ENCODE assay signal across 37 cellular contexts in the genomic region with DNA sequence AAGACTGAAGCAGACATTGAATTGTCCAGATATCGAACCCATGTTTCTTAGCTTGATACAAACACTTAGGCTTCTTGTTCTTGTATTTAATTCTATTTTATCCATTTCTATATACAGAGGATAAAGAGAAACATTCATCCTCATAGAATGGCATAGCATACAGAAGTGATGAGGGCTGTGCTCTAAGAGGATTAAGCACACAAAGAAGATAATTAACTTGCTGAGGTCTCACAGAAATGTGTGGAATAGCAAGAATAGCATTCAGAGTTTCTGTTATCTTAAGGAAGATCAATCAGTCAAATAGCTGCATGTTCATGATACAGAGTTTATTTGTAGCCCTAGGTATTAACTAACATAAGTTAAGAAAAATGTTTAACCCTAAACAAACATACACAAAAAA. TPM values are rescaled to one million over a fixed set of nuclear protein-coding genes. Genes with fewer than 3 reads are reported as not detected.
DNase-seq lines count a peak whose midpoint lies in the region; ATAC-seq, FAIRE-seq and TF ChIP-seq lines count a peak whose summit lies in the region.
"Had no signal": no experiment of that assay in that cellular context is flagged by ENCODE, and none has a peak within 500 bp of the region (broad histone marks: within the 10 kb centered on the region; RNA-seq: fewer than 3 reads in every experiment).

No MANE protein-coding gene starts in this region.

- H3K27ac ChIP-seq in A549, result peak overlapping the region in 1 of 2 experiments; percentile 40; a peak in 2 of 6 replicates
- H3K27ac ChIP-seq in GM23248, result peak overlapping the region; percentile 44
- H3K27ac ChIP-seq in astrocyte (ENCODE audit: low read depth, low read length), result no peak overlapping the region
- peak overlapping the region; percentile 72 for H3K27ac ChIP-seq in osteoblast (ENCODE audit: low read depth, low read length)
- H3K27ac ChIP-seq in tibial artery, result no peak overlapping the region
- H3K27ac ChIP-seq: adrenal gland, HL-60, SJCRH30 had no signal

- no peak for TF ChIP-seq CTCF in A549 (IDR thresholded peaks at IDR 0.05)
- TF ChIP-seq CTCF in astrocyte (IDR thresholded peaks at IDR 0.05; ENCODE audit: insufficient read depth, low read depth, low read length), result no peak
- no peak for TF ChIP-seq CTCF in osteoblast (IDR thresholded peaks at IDR 0.05; ENCODE audit: extremely low read depth, low read depth, low read length)
- TF ChIP-seq CTCF in GM13977 (IDR thresholded peaks at IDR 0.05; ENCODE audit: extremely low read depth, insufficient read depth, missing control alignments), result no peak
- TF ChIP-seq CTCF in tibial artery (IDR thresholded peaks at IDR 0.05), result no peak

- ATAC-seq in A549 (no peak), HG03565 (IDR thresholded peaks at IDR 0.05; ENCODE audit: unreplicated experiment) (no peak), GM19467 (IDR thresholded peaks at IDR 0.05; ENCODE audit: unreplicated experiment) (no peak)
- ATAC-seq: heart right ventricle; naive thymus-derived CD8-positive, alpha-beta T cell had no signal

- H3K4me1 ChIP-seq in A549, result peaks cover 39% of the 10 kb centered on the region
- H3K4me1 ChIP-seq in GM23248 (ENCODE audit: insufficient read depth), result peaks cover 25% of the 10 kb centered on the region
- peaks cover 4% of the 10 kb centered on the region for H3K4me1 ChIP-seq in astrocyte (ENCODE audit: insufficient read depth, low read length)
- H3K4me1 ChIP-seq in osteoblast (ENCODE audit: insufficient read depth, low read length), result peaks cover 30% of the 10 kb centered on the region
- H3K4me1 ChIP-seq in tibial artery, result peaks cover 0 to 38% (median 5%) of the 10 kb centered on the region in 4 donors
- H3K4me1 ChIP-seq: adrenal gland, SJCRH30, uterus had no signal

- no peaks in the 10 kb centered on the region for H4K20me1 ChIP-seq in GM23248 (ENCODE audit: insufficient read depth)
- H4K20me1 ChIP-seq in astrocyte (ENCODE audit: insufficient read depth, low read length), result no peaks in the 10 kb centered on the region
- no peaks in the 10 kb centered on the region for H4K20me1 ChIP-seq in osteoblast (ENCODE audit: insufficient read depth, low read length)

- H3K9me3 ChIP-seq in A549, result no peaks in the 10 kb centered on the region
- no peaks in the 10 kb centered on the region for H3K9me3 ChIP-seq in GM23248 (ENCODE audit: low read depth)
- no peaks in the 10 kb centered on the region for H3K9me3 ChIP-seq in astrocyte (ENCODE audit: insufficient read depth, low read depth, low read length)
- H3K9me3 ChIP-seq in osteoblast (ENCODE audit: low read depth, low read length), result no peaks in the 10 kb centered on the region
- no peaks in the 10 kb centered on the region for H3K9me3 ChIP-seq in tibial artery
- H3K9me3 ChIP-seq: adrenal gland, heart right ventricle, MG63, SJCRH30, uterus had no signal

- peak overlapping the region; percentile 94 for H3K27ac Mint-ChIP-seq in astrocyte (ENCODE audit: unreplicated experiment)
- H3K27ac Mint-ChIP-seq: activated CD4-positive, alpha-beta memory T cell treated with anti-CD3 and anti-CD28 coated beads, Interleukin-2, amount 10 ng/mL, durations not matched to agents 7 days and 5 days; activated naive CD4-positive, alpha-beta T cell treated with anti-CD3 and anti-CD28 coated beads for 36 hours; activated T-helper 1 cell treated with anti-CD3 and anti-CD28 coated beads, Interleukin-12 subunit alpha, Interleukin-12 subunit beta, Interleukin-2, Interleukin-4 antibody, amounts not matched to agents 30 ng/mL and 10 ng/mL and 1 ng/mL, durations not matched to agents 14 hours and 24 hours and 36 hours; B cell; CD8-positive, alpha-beta memory T cell; naive thymus-derived CD8-positive, alpha-beta T cell had no signal

- TF ChIP-seq RAD21 in A549 (conservative IDR thresholded peaks at IDR 0.05 in 1 of 2, IDR thresholded peaks at IDR 0.05 in 1 of 2), result no peak

- H3K4me1 Mint-ChIP-seq in astrocyte (ENCODE audit: low read depth, unreplicated experiment), result peaks cover 26% of the 10 kb centered on the region
- H3K4me1 Mint-ChIP-seq: activated CD4-positive, alpha-beta memory T cell treated with anti-CD3 and anti-CD28 coated beads, Interleukin-2, amount 10 ng/mL, durations not matched to agents 7 days and 5 days; B cell; CD8-positive, alpha-beta memory T cell; naive thymus-derived CD8-positive, alpha-beta T cell had no signal

- POLR2A ChIA-PET in A549 (lab: Yijun Ruan, JAX), result interaction anchor here (0.9 to 1.0 kb wide), 2 partner anchors 65 to 264 kb away, joined by 3 to 4 read pairs; no protein-coding TSS in a partner anchor

- H3K79me2 ChIP-seq in GM23248 (ENCODE audit: insufficient read depth), result no peaks in the 10 kb centered on the region
- H3K79me2 ChIP-seq in astrocyte (ENCODE audit: insufficient read depth, low read length), result no peaks in the 10 kb centered on the region
- H3K79me2 ChIP-seq in osteoblast (ENCODE audit: insufficient read depth, low read length), result no peaks in the 10 kb centered on the region

- in situ Hi-C loops in GM23248 (cut with MboI) (loop anchor here (5.0 to 25.0 kb wide), 3 partner anchors 258 to 568 kb away; no protein-coding TSS in a partner anchor), GM13977 (cut with MboI; ENCODE audit: low pct_unique_long_range_greater_than_20kb, low sequenced_read_pairs, unreplicated experiment) (loop anchor here (10.0 to 25.0 kb wide), 2 partner anchors 260 to 618 kb away; no protein-coding TSS in a partner anchor)

- H3K4me3 Mint-ChIP-seq in astrocyte (ENCODE audit: unreplicated experiment), result no peak overlapping the region
- H3K4me3 Mint-ChIP-seq: activated CD4-positive, alpha-beta memory T cell treated with anti-CD3 and anti-CD28 coated beads, Interleukin-2, amount 10 ng/mL, durations not matched to agents 7 days and 5 days; activated naive CD4-positive, alpha-beta T cell treated with anti-CD3 and anti-CD28 coated beads for 36 hours; activated T-helper 1 cell treated with anti-CD3 and anti-CD28 coated beads, Interleukin-12 subunit alpha, Interleukin-12 subunit beta, Interleukin-2, Interleukin-4 antibody, amounts not matched to agents 30 ng/mL and 10 ng/mL and 1 ng/mL, durations not matched to agents 14 hours and 24 hours and 36 hours; B cell; CD8-positive, alpha-beta memory T cell; naive thymus-derived CD8-positive, alpha-beta T cell had no signal

- no peaks in the 10 kb centered on the region for H3K36me3 Mint-ChIP-seq in astrocyte (ENCODE audit: low read depth, unreplicated experiment)
- H3K36me3 Mint-ChIP-seq: CD8-positive, alpha-beta memory T cell; naive thymus-derived CD8-positive, alpha-beta T cell had no signal

- H3K9me3 Mint-ChIP-seq in astrocyte (ENCODE audit: unreplicated experiment), result peaks cover 2% of the 10 kb centered on the region
- H3K9me3 Mint-ChIP-seq: activated CD4-positive, alpha-beta memory T cell treated with anti-CD3 and anti-CD28 coated beads, Interleukin-2, amount 10 ng/mL, durations not matched to agents 7 days and 5 days; activated naive CD4-positive, alpha-beta T cell treated with anti-CD3 and anti-CD28 coated beads for 36 hours; activated T-helper 1 cell treated with anti-CD3 and anti-CD28 coated beads, Interleukin-12 subunit alpha, Interleukin-12 subunit beta, Interleukin-2, Interleukin-4 antibody, amounts not matched to agents 30 ng/mL and 10 ng/mL and 1 ng/mL, durations not matched to agents 14 hours and 24 hours and 36 hours; CD8-positive, alpha-beta memory T cell; naive thymus-derived CD8-positive, alpha-beta T cell had no signal

- 86% methylated on average over 1 of the region's 1 CpG for WGBS in A549 (ENCODE audit: missing lambda C conversion rate)
- WGBS in GM23248 (ENCODE audit: low coverage in 1 of 2, low lambda C conversion rate in 2 of 2, missing lambda C conversion rate in 2 of 2), 2 experiments, result 98 to 100% methylated on average over 1 of the region's 1 CpG

- H3K27me3 ChIP-seq in GM23248 (replicated peaks; ENCODE audit: insufficient read depth) (no peaks in the 10 kb centered on the region), astrocyte (ENCODE audit: insufficient read depth, low read length) (no peaks in the 10 kb centered on the region), osteoblast (ENCODE audit: insufficient read depth, low read length) (no peaks in the 10 kb centered on the region), tibial artery (no peaks in the 10 kb centered on the region)
- H3K27me3 ChIP-seq: brain microvascular endothelial cell, MG63, SJCRH30, uterus had no signal

- H3K27me3 Mint-ChIP-seq in astrocyte (ENCODE audit: low read depth, unreplicated experiment), result no peaks in the 10 kb centered on the region
- H3K27me3 Mint-ChIP-seq: B cell had no signal

- H3K9ac ChIP-seq in GM23248 (peak overlapping the region; percentile 45), astrocyte (ENCODE audit: low read length) (no peak overlapping the region)

- no peak for DNase-seq in A549 (ENCODE audit: low read depth in 1 of 2, low spot score in 1 of 2)
- DNase-seq in GM23248, result peak; percentile 14
- no peak for DNase-seq in astrocyte (ENCODE audit: low read depth)
- no peak for DNase-seq in osteoblast (ENCODE audit: insufficient read length, low spot score, missing footprints)
- DNase-seq in GM13977 (ENCODE audit: low spot score), result no peak
- DNase-seq in tibial artery, result no peak
- DNase-seq: activated CD4-positive, alpha-beta memory T cell treated with anti-CD3 and anti-CD28 coated beads, Interleukin-2, amount 10 ng/mL, durations not matched to agents 7 days and 5 days; activated CD8-positive, alpha-beta memory T cell treated with anti-CD3 and anti-CD28 coated beads, Interleukin-2, amount 50 U/mL, for 4 hours; activated naive CD4-positive, alpha-beta T cell treated with anti-CD3 and anti-CD28 coated beads for 36 hours; adrenal gland; brain microvascular endothelial cell; CD8-positive, alpha-beta memory T cell; DMS79; foreskin melanocyte; GDM1; heart right ventricle; KG1; MG63; naive thymus-derived CD8-positive, alpha-beta T cell; NCI-H1105; NCI-H187 treated with DMSO at 0.1 percent for 48 hours; NCI-H2227 treated with DMSO at 0.1 percent for 48 hours; NCI-H748 treated with DMSO at 0.1 percent for 48 hours; RPMI8226; SJCRH30; small intestine; stimulated activated naive CD4-positive, alpha-beta T cell; SW 1271; uterus had no signal

- H3K36me3 ChIP-seq in GM23248 (ENCODE audit: low read depth) (no peaks in the 10 kb centered on the region), astrocyte (ENCODE audit: insufficient read depth, low read length) (no peaks in the 10 kb centered on the region), osteoblast (ENCODE audit: insufficient read depth, low read length) (no peaks in the 10 kb centered on the region), tibial artery (no peaks in the 10 kb centered on the region)
- H3K36me3 ChIP-seq: adrenal gland, brain microvascular endothelial cell, heart right ventricle, MG63, SJCRH30, uterus had no signal

- FAIRE-seq in A549 (lab: Jason Lieb, UNC) (no peak), astrocyte (lab: Jason Lieb, UNC) (peak; percentile 20)
- FAIRE-seq: A204.1, GM19239, keratinocyte had no signal

- H3K4me2 ChIP-seq in A549 (peak overlapping the region; percentile 17; the same call in 2 of the 3 replicates), GM23248 (ENCODE audit: unreplicated experiment) (no peak overlapping the region), astrocyte (ENCODE audit: low read length) (no peak overlapping the region), osteoblast (ENCODE audit: insufficient read depth, low read length) (no peak overlapping the region)

- CTCF ChIA-PET in A549 (lab: Yijun Ruan, JAX), result interaction anchor here (0.7 to 17.6 kb wide), 17 partner anchors 9 to 634 kb away, joined by 3 to 296 read pairs (median 3); a partner anchor contains a TSS

- TF ChIP-seq EP300 in A549 (IDR thresholded peaks at IDR 0.05), result no peak

- no peak overlapping the region for H3K4me3 ChIP-seq in A549
- H3K4me3 ChIP-seq in GM23248, result no peak overlapping the region
- no peak overlapping the region for H3K4me3 ChIP-seq in astrocyte (ENCODE audit: insufficient read depth, low read depth, low read length)
- H3K4me3 ChIP-seq in osteoblast (ENCODE audit: insufficient read depth, low read length), result no peak overlapping the region
- H3K4me3 ChIP-seq in tibial artery, result no peak overlapping the region
- H3K4me3 ChIP-seq: adrenal gland, heart right ventricle, MG63, SJCRH30, uterus had no signal

- intact Hi-C loops in tibial artery (cut with DNase I; ENCODE audit: low total_unique reads), result loop anchor here (5.0 kb wide), 1 partner anchor 578 kb away; no protein-coding TSS in a partner anchor

- peak overlapping the region; percentile 55; the same call in 1 of the 2 replicates for H2AFZ ChIP-seq in GM23248
- H2AFZ ChIP-seq in astrocyte (ENCODE audit: low read depth, low read length), result no peak overlapping the region
- H2AFZ ChIP-seq in osteoblast (ENCODE audit: low read length), result no peak overlapping the region

- 0 out of 2 replicates have a peak, but pooled peaks cover 4% of the 10 kb centered on the region for H3K9me2 ChIP-seq in GM23248 (ENCODE audit: insufficient read depth)

- TF ChIP-seq POLR2A in A549 (IDR thresholded peaks at IDR 0.05; ENCODE audit: low read length), result no peak

- peaks cover 17% of the 10 kb centered on the region for H3F3A ChIP-seq in GM23248 (ENCODE audit: insufficient read depth)

RNA-seq across cellular contexts. Expression of a gene that starts 27.3 kb away (rescaled TPM):
- 209 and 300 TPM in 2 replicates for polyA plus RNA-seq in A549 (2011; rRNA removed)
- 126 and 144 TPM in 2 replicates for polyA plus RNA-seq in A549 (2012; cell fraction: cytosol; rRNA removed)
- polyA plus RNA-seq in A549 (2012; cell fraction: nucleus; rRNA removed), result 83.6 and 103 TPM in 2 replicates
- polyA plus RNA-seq in A549 (2017; fragmentation: RNase III; extraction: RNeasy Plus Mini Kit Qiagen cat#74134 plus additional on column Dnase treatment), result 191 to 209 TPM (median 201 TPM) in 3 replicates
- 175 and 188 TPM in 2 replicates for polyA minus RNA-seq in A549 (2011; rRNA and poly(A)+ RNA removed)
- 94.1 and 128 TPM in 2 replicates for total RNA-seq in GM23248 (2014; rRNA removed; shearing (Covaris generic))
- polyA plus RNA-seq in GM23248 (2016; fragmentation: Nextera tagmentation; extraction: Ambion mirVana), result 284 and 294 TPM in 2 replicates
- 227 and 241 TPM in 2 replicates for total RNA-seq in astrocyte
- total RNA-seq in osteoblast, result 67.8 and 69.5 TPM in 2 replicates

RNA-seq across cellular contexts. Expression of a gene that starts 56.2 kb away (rescaled TPM):
- 50.5 and 65.0 TPM in 2 replicates for polyA plus RNA-seq in A549 (2011; rRNA removed)
- 22.5 and 26.4 TPM in 2 replicates for polyA plus RNA-seq in A549 (2012; cell fraction: cytosol; rRNA removed)
- polyA plus RNA-seq in A549 (2012; cell fraction: nucleus; rRNA removed), result 8.0 and 15.7 TPM in 2 replicates
- polyA plus RNA-seq in A549 (2017; fragmentation: RNase III; extraction: RNeasy Plus Mini Kit Qiagen cat#74134 plus additional on column Dnase treatment), result 45.2 to 49.4 TPM (median 45.3 TPM) in 3 replicates
- polyA minus RNA-seq in A549 (2011; rRNA and poly(A)+ RNA removed), result 23.4 and 31.0 TPM in 2 replicates
- 43.6 and 47.3 TPM in 2 replicates for total RNA-seq in GM23248 (2014; rRNA removed; shearing (Covaris generic))
- polyA plus RNA-seq in GM23248 (2016; fragmentation: Nextera tagmentation; extraction: Ambion mirVana), result 70.5 and 71.3 TPM in 2 replicates
- total RNA-seq in astrocyte, result 30.0 and 40.1 TPM in 2 replicates
- total RNA-seq in osteoblast, result 47.4 and 50.4 TPM in 2 replicates

Comparison
In these comparisons a context has a peak if more than half of its experiments do, and no peak if none do; other contexts are left out.
1. H3K27ac ChIP-seq: peak in GM23248 (single experiment) and osteoblast (single experiment); none in astrocyte (single experiment) and tibial artery (0 of 2).